In genomic region chr16:52568495-52568894, GRCh38 we compare ENCODE assay signal across 41 cellular contexts. TPM values are rescaled to one million over a fixed set of nuclear protein-coding genes. Genes with fewer than 3 reads are reported as not detected.
"Had no signal": no experiment of that assay in that cellular context is flagged by ENCODE, and none has a peak within 500 bp of the region (broad histone marks: within the 10 kb centered on the region; RNA-seq: fewer than 3 reads in every experiment).

No MANE protein-coding gene starts in this region.

- H3K9me3 Mint-ChIP-seq: activated naive CD4-positive, alpha-beta T cell treated with anti-CD3 and anti-CD28 coated beads, Interleukin-2, amount 10 ng/mL, durations not matched to agents 7 days and 5 days; activated naive CD8-positive, alpha-beta T cell treated with anti-CD3 and anti-CD28 coated beads, Interleukin-2, amount 10 ng/mL, durations not matched to agents 7 days and 5 days; activated naive CD8-positive, alpha-beta T cell treated with anti-CD3 and anti-CD28 coated beads, Interleukin-2, amount 50 U/mL, for 24 hours; activated T-helper 1 cell treated with anti-CD3 and anti-CD28 coated beads, Interleukin-12 subunit alpha, Interleukin-12 subunit beta, Interleukin-2, Interleukin-4 antibody, amounts not matched to agents 30 ng/mL and 10 ng/mL and 1 ng/mL, durations not matched to agents 14 hours and 24 hours and 36 hours had no signal

- H3K27ac ChIP-seq: adrenal gland, ascending aorta, body of pancreas, brain microvascular endothelial cell, breast epithelium, cardiac muscle cell had no signal

- H3K4me3 Mint-ChIP-seq: activated naive CD4-positive, alpha-beta T cell treated with anti-CD3 and anti-CD28 coated beads for 36 hours; activated naive CD4-positive, alpha-beta T cell treated with anti-CD3 and anti-CD28 coated beads, Interleukin-2, amount 10 ng/mL, durations not matched to agents 7 days and 5 days; activated naive CD4-positive, alpha-beta T cell treated with anti-CD3 and anti-CD28 coated beads, Interleukin-2, amount 50 U/mL, for 24 hours; activated naive CD8-positive, alpha-beta T cell; activated naive CD8-positive, alpha-beta T cell treated with anti-CD3 and anti-CD28 coated beads for 36 hours; activated naive CD8-positive, alpha-beta T cell treated with anti-CD3 and anti-CD28 coated beads, Interleukin-2, amount 10 ng/mL, durations not matched to agents 7 days and 5 days; activated naive CD8-positive, alpha-beta T cell treated with anti-CD3 and anti-CD28 coated beads, Interleukin-2, amount 50 U/mL, for 24 hours; activated T-cell treated with anti-CD3 and anti-CD28 coated beads, Interleukin-2, amount 50 U/mL, for 24 hours; activated T-cell treated with anti-CD3 and anti-CD28 coated beads, Interleukin-2, amount 50 U/mL, for 4 hours; activated T-cell treated with anti-CD3 and anti-CD28 coated beads, Interleukin-2, amount 50 U/mL, for 72 hours; activated T-helper 1 cell treated with anti-CD3 and anti-CD28 coated beads, Interleukin-12 subunit alpha, Interleukin-12 subunit beta, Interleukin-2, Interleukin-4 antibody, amounts not matched to agents 30 ng/mL and 10 ng/mL and 1 ng/mL, durations not matched to agents 14 hours and 24 hours and 36 hours; activated T-helper 17 cell treated with anti-CD3 and anti-CD28 coated beads, Interleukin-2, amount 50 U/mL, for 72 hours; brain; central memory CD8-positive, alpha-beta T cell had no signal

- H3K4me1 Mint-ChIP-seq: activated naive CD4-positive, alpha-beta T cell treated with anti-CD3 and anti-CD28 coated beads, Interleukin-2, amount 10 ng/mL, durations not matched to agents 7 days and 5 days; activated naive CD4-positive, alpha-beta T cell treated with anti-CD3 and anti-CD28 coated beads, Interleukin-2, amount 50 U/mL, for 24 hours; activated naive CD8-positive, alpha-beta T cell treated with anti-CD3 and anti-CD28 coated beads for 36 hours; activated naive CD8-positive, alpha-beta T cell treated with anti-CD3 and anti-CD28 coated beads, Interleukin-2, amount 10 ng/mL, durations not matched to agents 7 days and 5 days; activated naive CD8-positive, alpha-beta T cell treated with anti-CD3 and anti-CD28 coated beads, Interleukin-2, amount 50 U/mL, for 24 hours; activated T-helper 17 cell treated with anti-CD3 and anti-CD28 coated beads, Interleukin-2, amount 50 U/mL, for 72 hours; central memory CD8-positive, alpha-beta T cell had no signal

- DNase-seq: activated effector memory CD4-positive, alpha-beta T cell treated with anti-CD3 and anti-CD28 coated beads, Interleukin-2, amount 50 U/mL, for 16 hours; activated effector memory CD4-positive, alpha-beta T cell treated with Interleukin-2 at 50 U/mL for 16 hours; activated gamma-delta T cell; activated gamma-delta T cell treated with Interleukin-2 at 50 U/mL for 16 hours; activated naive CD4-positive, alpha-beta T cell; activated naive CD4-positive, alpha-beta T cell treated with anti-CD3 and anti-CD28 coated beads for 36 hours; activated naive CD4-positive, alpha-beta T cell treated with anti-CD3 and anti-CD28 coated beads, Interleukin-2, amount 10 ng/mL, durations not matched to agents 7 days and 5 days; activated naive CD4-positive, alpha-beta T cell treated with anti-CD3 and anti-CD28 coated beads, Interleukin-2, amount 50 U/mL, for 16 hours; activated naive CD4-positive, alpha-beta T cell treated with Interleukin-2 at 50 U/mL for 16 hours; activated naive CD8-positive, alpha-beta T cell treated with anti-CD3 and anti-CD28 coated beads for 36 hours; activated naive CD8-positive, alpha-beta T cell treated with anti-CD3 and anti-CD28 coated beads, Interleukin-2, amount 10 ng/mL, durations not matched to agents 7 days and 5 days; activated naive CD8-positive, alpha-beta T cell treated with anti-CD3 and anti-CD28 coated beads, Interleukin-2, amount 50 U/mL, for 24 hours; activated T-cell treated with anti-CD3 and anti-CD28 coated beads, Interleukin-2, amount 50 U/mL, for 24 hours; activated T-cell treated with anti-CD3 and anti-CD28 coated beads, Interleukin-2, amount 50 U/mL, for 4 hours; activated T-cell treated with anti-CD3 and anti-CD28 coated beads, Interleukin-2, amount 50 U/mL, for 48 hours; activated T-cell treated with anti-CD3 and anti-CD28 coated beads, Interleukin-2, amount 50 U/mL, for 72 hours; adrenal gland; amniotic stem cell; amygdala; anterior cingulate cortex; aorta; body of pancreas; brain microvascular endothelial cell; caudate nucleus; central memory CD4-positive, alpha-beta T cell; cerebellar nuclear complex had no signal

- H3K36me3 ChIP-seq: adrenal gland, ascending aorta, brain microvascular endothelial cell, breast epithelium, cardiac muscle cell had no signal

- H3K36me3 Mint-ChIP-seq: activated naive CD4-positive, alpha-beta T cell treated with anti-CD3 and anti-CD28 coated beads, Interleukin-2, amount 10 ng/mL, durations not matched to agents 7 days and 5 days; activated naive CD4-positive, alpha-beta T cell treated with anti-CD3 and anti-CD28 coated beads, Interleukin-2, amount 50 U/mL, for 24 hours; activated naive CD4-positive, alpha-beta T cell treated with anti-CD3 and anti-CD28 coated beads, Interleukin-2, amount 50 U/mL, for 72 hours; activated naive CD8-positive, alpha-beta T cell; activated naive CD8-positive, alpha-beta T cell treated with anti-CD3 and anti-CD28 coated beads for 36 hours; activated naive CD8-positive, alpha-beta T cell treated with anti-CD3 and anti-CD28 coated beads, Interleukin-2, amount 10 ng/mL, durations not matched to agents 7 days and 5 days; brain had no signal

- FAIRE-seq: astrocyte, bronchial epithelial cell had no signal

- ATAC-seq: activated naive CD4-positive, alpha-beta T cell treated with anti-CD3 and anti-CD28 coated beads, Interleukin-2, amount 50 U/mL, for 72 hours; activated naive CD8-positive, alpha-beta T cell treated with anti-CD3 and anti-CD28 coated beads, Interleukin-2, amount 50 U/mL, for 24 hours; activated T-cell treated with anti-CD3 and anti-CD28 coated beads, Interleukin-2, amount 50 U/mL, for 4 hours; activated T-cell treated with anti-CD3 and anti-CD28 coated beads, Interleukin-2, amount 50 U/mL, for 72 hours; activated T-helper 17 cell treated with anti-CD3 and anti-CD28 coated beads, Interleukin-2, amount 50 U/mL, for 72 hours; body of pancreas had no signal

- H3K9me3 ChIP-seq: adrenal gland, ascending aorta, body of pancreas, breast epithelium had no signal

- H3K4me1 ChIP-seq: adrenal gland, ascending aorta, breast epithelium had no signal

- H3K27me3 Mint-ChIP-seq: activated naive CD4-positive, alpha-beta T cell treated with anti-CD3 and anti-CD28 coated beads, Interleukin-2, amount 10 ng/mL, durations not matched to agents 7 days and 5 days; activated naive CD4-positive, alpha-beta T cell treated with anti-CD3 and anti-CD28 coated beads, Interleukin-2, amount 50 U/mL, for 24 hours; activated naive CD8-positive, alpha-beta T cell treated with anti-CD3 and anti-CD28 coated beads, Interleukin-2, amount 10 ng/mL, durations not matched to agents 7 days and 5 days; activated T-cell treated with anti-CD3 and anti-CD28 coated beads, Interleukin-2, amount 50 U/mL, for 24 hours; activated T-helper 17 cell treated with anti-CD3 and anti-CD28 coated beads, Interleukin-2, amount 50 U/mL, for 72 hours; central memory CD8-positive, alpha-beta T cell had no signal

- H3K27ac Mint-ChIP-seq: activated naive CD4-positive, alpha-beta T cell treated with anti-CD3 and anti-CD28 coated beads for 36 hours; activated naive CD4-positive, alpha-beta T cell treated with anti-CD3 and anti-CD28 coated beads, Interleukin-2, amount 10 ng/mL, durations not matched to agents 7 days and 5 days; activated naive CD4-positive, alpha-beta T cell treated with anti-CD3 and anti-CD28 coated beads, Interleukin-2, amount 50 U/mL, for 24 hours; activated naive CD4-positive, alpha-beta T cell treated with anti-CD3 and anti-CD28 coated beads, Interleukin-2, amount 50 U/mL, for 72 hours; activated naive CD8-positive, alpha-beta T cell; activated naive CD8-positive, alpha-beta T cell treated with anti-CD3 and anti-CD28 coated beads for 36 hours; activated naive CD8-positive, alpha-beta T cell treated with anti-CD3 and anti-CD28 coated beads, Interleukin-2, amount 10 ng/mL, durations not matched to agents 7 days and 5 days; activated naive CD8-positive, alpha-beta T cell treated with anti-CD3 and anti-CD28 coated beads, Interleukin-2, amount 50 U/mL, for 24 hours; activated T-cell treated with anti-CD3 and anti-CD28 coated beads, Interleukin-2, amount 50 U/mL, for 24 hours; activated T-cell treated with anti-CD3 and anti-CD28 coated beads, Interleukin-2, amount 50 U/mL, for 72 hours; activated T-helper 1 cell treated with anti-CD3 and anti-CD28 coated beads, Interleukin-12 subunit alpha, Interleukin-12 subunit beta, Interleukin-2, Interleukin-4 antibody, amounts not matched to agents 30 ng/mL and 10 ng/mL and 1 ng/mL, durations not matched to agents 14 hours and 24 hours and 36 hours; activated T-helper 17 cell treated with anti-CD3 and anti-CD28 coated beads, Interleukin-2, amount 50 U/mL, for 72 hours; activated T-helper 2 cell treated with anti-CD3 and anti-CD28 coated beads, Interferon-gamma antibody, Interleukin-2, Interleukin-4, amounts not matched to agents 10 μg/mL and 5 μg/mL and 100 μg/mL, durations not matched to agents 14 hours and 24 hours and 36 hours had no signal

- H3K27me3 ChIP-seq: adrenal gland, ascending aorta, body of pancreas, brain microvascular endothelial cell, breast epithelium had no signal

- H3K4me3 ChIP-seq: adrenal gland, ascending aorta, body of pancreas, breast epithelium, cardiac muscle cell had no signal

RNA-seq across cellular contexts. Expression of gene TOX3, which starts 21.6 kb away (rescaled TPM):
- total RNA-seq: activated naive CD4-positive, alpha-beta T cell treated with anti-CD3 and anti-CD28 coated beads for 36 hours; activated naive CD4-positive, alpha-beta T cell treated with anti-CD3 and anti-CD28 coated beads, Interleukin-2, amount 50 U/mL, for 72 hours; activated naive CD8-positive, alpha-beta T cell treated with anti-CD3 and anti-CD28 coated beads for 36 hours; activated naive CD8-positive, alpha-beta T cell treated with anti-CD3 and anti-CD28 coated beads, Interleukin-2, amount 10 ng/mL, durations not matched to agents 7 days and 5 days; activated T-cell treated with anti-CD3 and anti-CD28 coated beads, Interleukin-2, amount 50 U/mL, for 72 hours; activated T-helper 1 cell treated with anti-CD3 and anti-CD28 coated beads, Interleukin-12 subunit alpha, Interleukin-12 subunit beta, Interleukin-2, Interleukin-4 antibody, amounts not matched to agents 30 ng/mL and 10 ng/mL and 1 ng/mL, durations not matched to agents 14 hours and 24 hours and 36 hours; activated T-helper 17 cell treated with anti-CD3 and anti-CD28 coated beads, Interleukin-2, amount 50 U/mL, for 72 hours; activated T-helper 2 cell treated with anti-CD3 and anti-CD28 coated beads, Interferon-gamma antibody, Interleukin-2, Interleukin-4, amounts not matched to agents 10 μg/mL and 5 μg/mL and 100 μg/mL, durations not matched to agents 14 hours and 24 hours and 36 hours; aorta; ascending aorta; cardiac septum; chondrocyte had no signal
